In genomic region chr2:173544621-173545363, GRCh38 we compare ENCODE assay signal across 20 cellular contexts.
DNase-seq lines count a peak whose midpoint lies in the region; ATAC-seq, FAIRE-seq and TF ChIP-seq lines count a peak whose summit lies in the region.
"Had no signal": no experiment of that assay in that cellular context is flagged by ENCODE, and none has a peak within 500 bp of the region (broad histone marks: within the 10 kb centered on the region; RNA-seq: fewer than 3 reads in every experiment).

No MANE protein-coding gene starts in this region.

- no peak for TF ChIP-seq RAD21 in A549 (conservative IDR thresholded peaks at IDR 0.05 in 1 of 2, IDR thresholded peaks at IDR 0.05 in 1 of 2)

- TF ChIP-seq CTCF in A549 (IDR thresholded peaks at IDR 0.05), result no peak
- TF ChIP-seq CTCF in hepatocyte (IDR thresholded peaks at IDR 0.05; ENCODE audit: poor library complexity), result no peak
- TF ChIP-seq CTCF in mucosa of descending colon (IDR thresholded peaks at IDR 0.05), result no peak

- POLR2A ChIA-PET in A549 (lab: Yijun Ruan, JAX), result no interaction called here

- H3K9me3 ChIP-seq in A549 (peaks cover 6% of the 10 kb centered on the region; the same call in 2 of the 3 replicates), hepatocyte (ENCODE audit: low read depth) (no peaks in the 10 kb centered on the region), mucosa of descending colon (no peaks in the 10 kb centered on the region)
- H3K9me3 ChIP-seq: MG63 had no signal

- FAIRE-seq in A549 (lab: Jason Lieb, UNC), result no peak
- FAIRE-seq: D721Med had no signal

- H3K27ac ChIP-seq in A549, result peak overlapping the region; percentile 63 to 84
- peak overlapping the region; percentile 70 for H3K27ac ChIP-seq in hepatocyte
- H3K27ac ChIP-seq: HL-60, SK-N-MC had no signal

- H3K4me3 ChIP-seq in A549, result no peak overlapping the region
- H3K4me3 ChIP-seq in hepatocyte, result no peak overlapping the region
- no peak overlapping the region for H3K4me3 ChIP-seq in mucosa of descending colon
- H3K4me3 ChIP-seq: MG63, SK-N-MC had no signal

- no peaks in the 10 kb centered on the region for H4K20me1 ChIP-seq in hepatocyte (ENCODE audit: insufficient read depth, poor library complexity, severe bottlenecking)

- no peaks in the 10 kb centered on the region for H3K79me2 ChIP-seq in hepatocyte

- intact Hi-C loops in mucosa of descending colon (cut with DNase I, micrococcal nuclease), result no loop called here

- no peaks in the 10 kb centered on the region for H3K9me2 ChIP-seq in hepatocyte (replicated peaks; ENCODE audit: insufficient read depth)

- H3K4me2 ChIP-seq in A549 (peak overlapping the region; percentile 60), hepatocyte (peak overlapping the region; percentile 3)

- no peaks in the 10 kb centered on the region for H3K27me3 ChIP-seq in hepatocyte
- H3K27me3 ChIP-seq: MG63 had no signal

- no peak for TF ChIP-seq EP300 in A549 (IDR thresholded peaks at IDR 0.05)

- CTCF ChIA-PET in A549 (lab: Yijun Ruan, JAX), result interaction anchor here (0.6 kb wide), 1 partner anchor 437 kb away, joined by 3 read pairs; no protein-coding TSS in a partner anchor

- H2AFZ ChIP-seq in hepatocyte, result no peak overlapping the region

- WGBS in A549 (ENCODE audit: missing lambda C conversion rate), result 10% methylated on average over 6 of the region's 6 CpGs
- 54% methylated on average over 6 of the region's 6 CpGs for WGBS in hepatocyte (ENCODE audit: low lambda C conversion rate, missing lambda C conversion rate)

- H3K4me1 ChIP-seq in A549 (peaks cover 27% of the 10 kb centered on the region), hepatocyte (ENCODE audit: insufficient read depth) (peaks cover 9% of the 10 kb centered on the region), mucosa of descending colon (ENCODE audit: low read depth) (peaks cover 11% of the 10 kb centered on the region)

- H3K36me3 ChIP-seq in hepatocyte (replicated peaks; ENCODE audit: insufficient read depth, low read depth), result no peaks in the 10 kb centered on the region
- H3K36me3 ChIP-seq in mucosa of descending colon (ENCODE audit: low read depth), result no peaks in the 10 kb centered on the region
- H3K36me3 ChIP-seq: MG63 had no signal

- TF ChIP-seq POLR2A in A549 (IDR thresholded peaks at IDR 0.05; ENCODE audit: low read length), result no peak

- peak in 1 of 2 experiments; percentile 68 for DNase-seq in A549 (ENCODE audit: low read depth in 1 of 2, low spot score in 1 of 2)
- peak; percentile 59 for DNase-seq in HT-29 (ENCODE audit: low spot score)
- DNase-seq in hepatocyte (ENCODE audit: low spot score), result peak; percentile 32
- DNase-seq in mucosa of descending colon, result peak in 2 of 3 donors; percentile 37 to 43
- DNase-seq in Ammon's horn (ENCODE audit: low spot score), result no peak
- DNase-seq in D341Med (ENCODE audit: low spot score), result no peak
- DNase-seq in DMS79 treated with DMSO at 0.1 percent for 48 hours (lab: John Stamatoyannopoulos, UW), result no peak
- no peak for DNase-seq in activated CD4-positive, CD25-positive, alpha-beta regulatory T cell (lab: John Stamatoyannopoulos, UW)
- DNase-seq: 8988T, GOT3, KG1, MG63, NCI-H1105 treated with DMSO at 0.1 percent for 48 hours, NCI-H187, NCI-H446 treated with DMSO at 0.1 percent for 48 hours, NCI-H748 treated with DMSO at 0.1 percent for 48 hours had no signal

- peak; percentile 54 to 88; a peak in 4 of 6 replicates for ATAC-seq in A549
- ATAC-seq in mucosa of descending colon, result peak; percentile 95
- ATAC-seq: Right ventricle myocardium inferior had no signal

TF ChIP-seq in A549, 52 proteins besides CTCF, POLR2A, EP300 and RAD21:
- no peak for TF ChIP-seq NFE2L2 (conservative IDR thresholded peaks at IDR 0.05; ENCODE audit: low read length)
- TF ChIP-seq PBX3 (IDR thresholded peaks at IDR 0.05), result no peak
- TF ChIP-seq JUNB (IDR thresholded peaks at IDR 0.05), result peak; percentile 51
- no peak for TF ChIP-seq MAX (IDR thresholded peaks at IDR 0.05)
- TF ChIP-seq GATA3 (IDR thresholded peaks at IDR 0.05; ENCODE audit: borderline replicate concordance), result peak; percentile 64; the same call in 1 of the 2 replicates
- TF ChIP-seq JUN (IDR thresholded peaks at IDR 0.05), result peak; percentile 28 to 32; a peak in 1 of 5 replicates

Comparison
In these comparisons a context has a peak if more than half of its experiments do, and no peak if none do; other contexts are left out.
1. DNase-seq: peak in HT-29 (single experiment), hepatocyte (single experiment) and mucosa of descending colon (2 of 3); none in Ammon's horn (single experiment), D341Med (single experiment), DMS79 treated with DMSO at 0.1 percent for 48 hours (single experiment) and activated CD4-positive, CD25-positive, alpha-beta regulatory T cell (0 of 4).